Comparison of ENCODE assay signal across 8 cellular contexts in genomic region chr16:24504467-24505345, GRCh38. TPM values are rescaled to one million over a fixed set of nuclear protein-coding genes. Genes with fewer than 3 reads are reported as not detected.
DNase-seq lines count a peak whose midpoint lies in the region; ATAC-seq and TF ChIP-seq lines count a peak whose summit lies in the region.

No MANE protein-coding gene starts in this region.

- H3K27ac ChIP-seq in ascending aorta = no peak overlapping the region

- H3K4me1 ChIP-seq in ascending aorta = peaks cover 0 to 2% of the 10 kb centered on the region in 2 donors

- H3K36me3 ChIP-seq in ascending aorta = no peaks in the 10 kb centered on the region

- peak; percentile 55 to 74 (median 65) for TF ChIP-seq CTCF in ascending aorta (IDR thresholded peaks at IDR 0.05)

- ATAC-seq in GM18511 (IDR thresholded peaks at IDR 0.05; ENCODE audit: unreplicated experiment) (peak; percentile 70), GM18502 (IDR thresholded peaks at IDR 0.05; ENCODE audit: poor library complexity, unreplicated experiment) (no peak)

- DNase-seq in AG08396 (ENCODE audit: low spot score) (peak; percentile 70), NAMALWA (ENCODE audit: low spot score) (peak; percentile 88), T-helper 9 cell (peak; percentile 24), ascending aorta (ENCODE audit: low spot score in 2 of 2) (peak in 1 of 2 donors; percentile 72), hippocampal formation (lab: John Stamatoyannopoulos, UW) (peak; percentile 39 to 56)
- DNase-seq in stimulated activated CD4-positive, alpha-beta T cell treated with anti-CD3 and anti-CD28 coated beads, Interleukin-12 subunit alpha, Interleukin-12 subunit beta, amount 100 ng/mL, for 4 hours = peak; percentile 34

- intact Hi-C loops in ascending aorta (cut with DNase I) = loop anchor here (10.0 kb wide), 3 partner anchors 460 to 950 kb away; partner anchors contain the start of genes EARS2 and UBFD1

- no peak overlapping the region for H3K4me3 ChIP-seq in ascending aorta

- no peaks in the 10 kb centered on the region for H3K27me3 ChIP-seq in ascending aorta

- H3K9me3 ChIP-seq in ascending aorta = no peaks in the 10 kb centered on the region

RNA-seq across cellular contexts. Expression of gene RBBP6, which starts 34.7 kb away (rescaled TPM):
- 96.1 TPM for total RNA-seq in ascending aorta
